23 cellular contexts compared by ENCODE assay signal in genomic region chr17:27644586-27644985, GRCh38. TPM values are rescaled to one million over a fixed set of nuclear protein-coding genes. Genes with fewer than 3 reads are reported as not detected.
DNase-seq lines count a peak whose midpoint lies in the region; ATAC-seq and TF ChIP-seq lines count a peak whose summit lies in the region.
"Had no signal": no experiment of that assay in that cellular context is flagged by ENCODE, and none has a peak within 500 bp of the region (broad histone marks: within the 10 kb centered on the region; RNA-seq: fewer than 3 reads in every experiment).

No MANE protein-coding gene starts in this region.

- H3K27me3 ChIP-seq in left ventricle myocardium inferior (ENCODE audit: low read depth): no peaks in the 10 kb centered on the region
- no peaks in the 10 kb centered on the region for H3K27me3 ChIP-seq in mucosa of rectum (ENCODE audit: control insufficient read depth in 2 of 2, insufficient read depth in 2 of 2, low read length in 2 of 2)
- no peaks in the 10 kb centered on the region for H3K27me3 ChIP-seq in effector memory CD4-positive, alpha-beta T cell (replicated peaks; ENCODE audit: control insufficient read depth, insufficient read depth, low read length, poor library complexity, severe bottlenecking)
- H3K27me3 ChIP-seq: colonic mucosa, upper lobe of left lung had no signal

- no peak for TF ChIP-seq CTCF in left ventricle myocardium inferior (IDR thresholded peaks at IDR 0.05; ENCODE audit: borderline replicate concordance)

- H3K9me3 ChIP-seq in left ventricle myocardium inferior (replicated peaks): no peaks in the 10 kb centered on the region
- no peaks in the 10 kb centered on the region for H3K9me3 ChIP-seq in mucosa of rectum (ENCODE audit: control insufficient read depth in 2 of 2, low read length in 2 of 2)
- no peaks in the 10 kb centered on the region for H3K9me3 ChIP-seq in effector memory CD4-positive, alpha-beta T cell (ENCODE audit: control insufficient read depth, low read length)
- H3K9me3 ChIP-seq: colonic mucosa, upper lobe of left lung had no signal

- H3K9ac ChIP-seq in mucosa of rectum (ENCODE audit: low read depth in 1 of 2, low read length in 2 of 2): peak overlapping the region in 1 of 2 donors; percentile 10

- H3K4me3 ChIP-seq in left ventricle myocardium inferior (no peak overlapping the region), mucosa of rectum (ENCODE audit: low read length in 2 of 2) (no peak overlapping the region)
- H3K4me3 ChIP-seq in effector memory CD4-positive, alpha-beta T cell (ENCODE audit: insufficient read depth, low read depth, low read length, poor library complexity, severe bottlenecking): no peak overlapping the region
- H3K4me3 ChIP-seq: colonic mucosa, upper lobe of left lung had no signal

- ATAC-seq in GM19035 (IDR thresholded peaks at IDR 0.05; ENCODE audit: unreplicated experiment) (no peak), GM18498 (IDR thresholded peaks at IDR 0.05; ENCODE audit: unreplicated experiment) (no peak)

- DNase-seq in Ammon's horn (ENCODE audit: low spot score) (peak; percentile 32), cerebellar cortex (ENCODE audit: low spot score) (peak; percentile 8), left ventricle myocardium inferior (peak; percentile 48), Kasumi-1 (lab: John Stamatoyannopoulos, UW) (no peak)
- no peak for DNase-seq in effector memory CD4-positive, alpha-beta T cell
- DNase-seq: activated CD4-positive, alpha-beta T cell treated with anti-CD3 and anti-CD28 coated beads for 1 hour; activated CD8-positive, alpha-beta memory T cell treated with anti-CD3 and anti-CD28 coated beads for 24 hours; activated gamma-delta T cell treated with Interleukin-2 at 50 U/mL for 16 hours; activated T-cell treated with anti-CD3 and anti-CD28 coated beads, Interleukin-2, amount 50 U/mL, for 1 hour; colonic mucosa; endodermal cell; IMR-90; left cardiac atrium; NCI-H1105; NCI-H1930; NCI-H526 treated with DMSO at 0.1 percent for 48 hours; stimulated activated CD8-positive, alpha-beta memory T cell treated with anti-CD3 and anti-CD28 coated beads, Interleukin-4, amount 100 ng/mL, for 48 hours; T-helper 1 cell had no signal

- H3K27ac ChIP-seq in left ventricle myocardium inferior (replicated peaks): peak overlapping the region; percentile 50
- H3K27ac ChIP-seq in mucosa of rectum (ENCODE audit: low read depth in 2 of 2, low read length in 2 of 2): peak overlapping the region; percentile 22 to 48
- no peak overlapping the region for H3K27ac ChIP-seq in effector memory CD4-positive, alpha-beta T cell (ENCODE audit: insufficient read depth, low read length, poor library complexity, severe bottlenecking)
- H3K27ac ChIP-seq: colonic mucosa, upper lobe of left lung had no signal

- H3K4me1 ChIP-seq in left ventricle myocardium inferior (peaks cover 41% of the 10 kb centered on the region), mucosa of rectum (ENCODE audit: control insufficient read depth in 2 of 2, insufficient read depth in 2 of 2, low read length in 2 of 2) (peaks cover 22 to 38% of the 10 kb centered on the region in 2 donors)
- H3K4me1 ChIP-seq in effector memory CD4-positive, alpha-beta T cell (ENCODE audit: control insufficient read depth, insufficient read depth, low read length, poor library complexity, severe bottlenecking): no peaks in the 10 kb centered on the region

- intact Hi-C loops in left ventricle myocardium inferior (cut with micrococcal nuclease): no loop called here

- H3K36me3 ChIP-seq in left ventricle myocardium inferior (peaks cover 13% of the 10 kb centered on the region), mucosa of rectum (ENCODE audit: control insufficient read depth in 2 of 2, insufficient read depth in 2 of 2, low read length in 2 of 2) (peaks cover 27 to 45% of the 10 kb centered on the region in 2 donors)
- peaks cover 27% of the 10 kb centered on the region for H3K36me3 ChIP-seq in effector memory CD4-positive, alpha-beta T cell (ENCODE audit: control insufficient read depth, insufficient read depth, low read length)
- H3K36me3 ChIP-seq: colonic mucosa had no signal

RNA-seq across cellular contexts. Expression of gene LGALS9, which starts 13.6 kb away (rescaled TPM):
- total RNA-seq in left ventricle myocardium inferior: 15.2 TPM
- total RNA-seq: SK-MEL-5 had no signal

Comparison
In these comparisons a context has a peak if more than half of its experiments do, and no peak if none do; other contexts are left out.
1. DNase-seq: peak in Ammon's horn (single experiment), cerebellar cortex (single experiment) and left ventricle myocardium inferior (single experiment); none in effector memory CD4-positive, alpha-beta T cell (0 of 3) and Kasumi-1 (0 of 2).